ENCODE assay signal across 1 cellular context in genomic region chr5:56175028-56175427, GRCh38.
TF ChIP-seq lines count a peak whose summit lies in the region.

No MANE protein-coding gene starts in this region.

TF ChIP-seq in SK-N-SH, 30 proteins besides CTCF, POLR2A, EP300 and RAD21:
- no peak for TF ChIP-seq REST (IDR thresholded peaks at IDR 0.05; ENCODE audit: low read depth, low read length)
- TF ChIP-seq IRF3 (IDR thresholded peaks at IDR 0.05; ENCODE audit: low read depth, low read length), result no peak
- TF ChIP-seq USF1 (IDR thresholded peaks at IDR 0.05; ENCODE audit: borderline replicate concordance, low read depth), result no peak
- TF ChIP-seq TCF12 (IDR thresholded peaks at IDR 0.05), result no peak
- no peak for TF ChIP-seq SIN3A (IDR thresholded peaks at IDR 0.05; ENCODE audit: borderline replicate concordance, low read depth, low read length)
TF ChIP-seq in SK-N-SH: peak in this region for 0.
